In genomic region chr14:96052541-96053105, GRCh38 we compare ENCODE assay signal across 21 cellular contexts. TPM values are rescaled to one million over a fixed set of nuclear protein-coding genes. Genes with fewer than 3 reads are reported as not detected.
DNase-seq lines count a peak whose midpoint lies in the region; ATAC-seq and TF ChIP-seq lines count a peak whose summit lies in the region.
"Had no signal": no experiment of that assay in that cellular context is flagged by ENCODE, and none has a peak within 500 bp of the region (broad histone marks: within the 10 kb centered on the region; RNA-seq: fewer than 3 reads in every experiment).

No MANE protein-coding gene starts in this region.

- H3K9me3 ChIP-seq in AG04450 (ENCODE audit: control insufficient read depth, insufficient read depth, low read length), result no peaks in the 10 kb centered on the region
- H3K9me3 ChIP-seq: thyroid gland had no signal

- peaks cover 5% of the 10 kb centered on the region for H3K36me3 Mint-ChIP-seq in osteocyte (ENCODE audit: unreplicated experiment)
- H3K36me3 Mint-ChIP-seq: CD8-positive, alpha-beta memory T cell; natural killer cell treated with Interleukin-12 subunit alpha and Interleukin-12 subunit beta and Interleukin-15 and Interleukin-18, amount 100 ng/mL, for 72 hours had no signal

- no peaks in the 10 kb centered on the region for H3K27me3 ChIP-seq in AG04450 (ENCODE audit: control insufficient read depth, insufficient read depth, low read length)
- H3K27me3 ChIP-seq: thyroid gland had no signal

- H3K27me3 Mint-ChIP-seq in osteocyte (ENCODE audit: unreplicated experiment), result no peaks in the 10 kb centered on the region
- H3K27me3 Mint-ChIP-seq: progenitor cell of endocrine pancreas had no signal

- no peak overlapping the region for H3K4me3 ChIP-seq in AG04450 (ENCODE audit: low read depth, low read length)
- H3K4me3 ChIP-seq: thyroid gland had no signal

- no peaks in the 10 kb centered on the region for H3K9me3 Mint-ChIP-seq in osteocyte (ENCODE audit: unreplicated experiment)
- H3K9me3 Mint-ChIP-seq: activated B cell treated with CpG ODN at 0.5 μM for 24 hours; CD8-positive, alpha-beta memory T cell; central memory CD8-positive, alpha-beta T cell; natural killer cell treated with Interleukin-12 subunit alpha and Interleukin-12 subunit beta and Interleukin-15 and Interleukin-18, amount 100 ng/mL, for 72 hours had no signal

- no peak overlapping the region for H3K27ac ChIP-seq in AG04450 (ENCODE audit: low read depth, low read length)
- peak overlapping the region; percentile 29 for H3K27ac ChIP-seq in cingulate gyrus (ENCODE audit: low read depth, low read length)
- H3K27ac ChIP-seq: thyroid gland had no signal

- TF ChIP-seq CTCF in AG04450 (IDR thresholded peaks at IDR 0.05; ENCODE audit: low read depth, low read length), result 0 out of 2 replicates have a peak, but pooled peaks have one; percentile 2
- TF ChIP-seq CTCF in osteocyte (IDR thresholded peaks at IDR 0.05), result no peak

- CTCF ChIA-PET in AG04450 (lab: Charles Lee), result no interaction called here

- no peak overlapping the region for H3K4me3 Mint-ChIP-seq in osteocyte (ENCODE audit: unreplicated experiment)
- H3K4me3 Mint-ChIP-seq: activated B cell treated with CpG ODN at 0.5 μM for 24 hours; CD8-positive, alpha-beta memory T cell; central memory CD8-positive, alpha-beta T cell; natural killer cell treated with Interleukin-12 subunit alpha and Interleukin-12 subunit beta and Interleukin-15 and Interleukin-18, amount 100 ng/mL, for 72 hours had no signal

- peak overlapping the region; percentile 91 for H3K27ac Mint-ChIP-seq in osteocyte (ENCODE audit: unreplicated experiment)
- H3K27ac Mint-ChIP-seq: activated B cell treated with CpG ODN at 0.5 μM for 24 hours; CD8-positive, alpha-beta memory T cell; natural killer cell treated with Interleukin-12 subunit alpha and Interleukin-12 subunit beta and Interleukin-15 and Interleukin-18, amount 100 ng/mL, for 72 hours; progenitor cell of endocrine pancreas had no signal

- DNase-seq in AG04450 (ENCODE audit: low read depth, low spot score), result no peak
- peak; percentile 43 for DNase-seq in NCI-H69 (lab: John Stamatoyannopoulos, UW)
- peak; percentile 51 for DNase-seq in osteocyte (ENCODE audit: extremely low spot score, unreplicated experiment)
- DNase-seq in NCI-H187 (lab: John Stamatoyannopoulos, UW), result no peak
- no peak for DNase-seq in cardiac septum (ENCODE audit: low spot score)
- DNase-seq: activated B cell treated with CpG ODN at 0.5 μM for 24 hours; CD8-positive, alpha-beta memory T cell; DMS79 treated with DMSO at 0.1 percent for 48 hours; effector memory CD4-positive, alpha-beta T cell; GOT3; NCI-H1092; NCI-H2107; NCI-H524 treated with DMSO at 0.1 percent for 48 hours; SIG-M5; thyroid gland had no signal

- POLR2A ChIA-PET in AG04450 (lab: Yijun Ruan, JAX), result no interaction called here

- ATAC-seq in HG03354 (IDR thresholded peaks at IDR 0.05; ENCODE audit: poor library complexity, severe bottlenecking, unreplicated experiment), result no peak
- ATAC-seq in HG03045 (IDR thresholded peaks at IDR 0.05; ENCODE audit: unreplicated experiment), result no peak

- H3K4me1 Mint-ChIP-seq in osteocyte (ENCODE audit: unreplicated experiment), result peaks cover 50% of the 10 kb centered on the region
- H3K4me1 Mint-ChIP-seq: activated B cell treated with CpG ODN at 0.5 μM for 24 hours; CD8-positive, alpha-beta memory T cell; central memory CD8-positive, alpha-beta T cell had no signal

- intact Hi-C loops in cardiac septum (cut with DNase I), result loop anchor here (2.0 kb wide), 1 partner anchor 14 kb away; the partner anchor contains the start of gene C14orf132

RNA-seq across cellular contexts. Expression of gene C14orf132, which starts 13.5 kb away (rescaled TPM):
- polyA plus RNA-seq in AG04450 (2011; rRNA removed), result 42.0 and 47.7 TPM in 2 replicates
- 37.8 and 41.0 TPM in 2 replicates for polyA minus RNA-seq in AG04450 (2011; rRNA and poly(A)+ RNA removed)
- 84.8 and 86.9 TPM in 2 replicates for total RNA-seq in osteocyte
- 18.9 TPM for total RNA-seq in cardiac septum
- total RNA-seq: natural killer cell treated with Interleukin-12 subunit alpha and Interleukin-12 subunit beta and Interleukin-15 and Interleukin-18, amount 100 ng/mL, for 72 hours had no signal

Comparison
In these comparisons a context has a peak if more than half of its experiments do, and no peak if none do; other contexts are left out.
1. DNase-seq: peak in NCI-H69 (single experiment) and osteocyte (single experiment); none in AG04450 (single experiment), NCI-H187 (0 of 2) and cardiac septum (single experiment).